In genomic region chr2:55500025-55500424, GRCh38 we compare ENCODE assay signal across 1 cellular context.
A peak's percentile ranks its signal among the peaks of the same experiment; 100 is the strongest.
TF ChIP-seq lines count a peak whose summit lies in the region.

No MANE protein-coding gene starts in this region.

TF ChIP-seq in K562, 482 proteins besides CTCF, POLR2A, EP300 and RAD21 (continued from another document and continues in another):
- TF ChIP-seq, protein P1, sequence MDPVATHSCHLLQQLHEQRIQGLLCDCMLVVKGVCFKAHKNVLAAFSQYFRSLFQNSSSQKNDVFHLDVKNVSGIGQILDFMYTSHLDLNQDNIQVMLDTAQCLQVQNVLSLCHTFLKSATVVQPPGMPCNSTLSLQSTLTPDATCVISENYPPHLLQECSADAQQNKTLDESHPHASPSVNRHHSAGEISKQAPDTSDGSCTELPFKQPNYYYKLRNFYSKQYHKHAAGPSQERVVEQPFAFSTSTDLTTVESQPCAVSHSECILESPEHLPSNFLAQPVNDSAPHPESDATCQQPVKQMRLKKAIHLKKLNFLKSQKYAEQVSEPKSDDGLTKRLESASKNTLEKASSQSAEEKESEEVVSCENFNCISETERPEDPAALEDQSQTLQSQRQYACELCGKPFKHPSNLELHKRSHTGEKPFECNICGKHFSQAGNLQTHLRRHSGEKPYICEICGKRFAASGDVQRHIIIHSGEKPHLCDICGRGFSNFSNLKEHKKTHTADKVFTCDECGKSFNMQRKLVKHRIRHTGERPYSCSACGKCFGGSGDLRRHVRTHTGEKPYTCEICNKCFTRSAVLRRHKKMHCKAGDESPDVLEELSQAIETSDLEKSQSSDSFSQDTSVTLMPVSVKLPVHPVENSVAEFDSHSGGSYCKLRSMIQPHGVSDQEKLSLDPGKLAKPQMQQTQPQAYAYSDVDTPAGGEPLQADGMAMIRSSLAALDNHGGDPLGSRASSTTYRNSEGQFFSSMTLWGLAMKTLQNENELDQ (CRISPR knock-in tag; IDR thresholded peaks at IDR 0.05; ENCODE audit: borderline replicate concordance), result no peak
- no peak for TF ChIP-seq CAMTA2 (CRISPR knock-in tag; conservative IDR thresholded peaks at IDR 0.05)
- no peak for TF ChIP-seq ZNF212 (CRISPR knock-in tag; IDR thresholded peaks at IDR 0.05)
- TF ChIP-seq, protein P2, sequence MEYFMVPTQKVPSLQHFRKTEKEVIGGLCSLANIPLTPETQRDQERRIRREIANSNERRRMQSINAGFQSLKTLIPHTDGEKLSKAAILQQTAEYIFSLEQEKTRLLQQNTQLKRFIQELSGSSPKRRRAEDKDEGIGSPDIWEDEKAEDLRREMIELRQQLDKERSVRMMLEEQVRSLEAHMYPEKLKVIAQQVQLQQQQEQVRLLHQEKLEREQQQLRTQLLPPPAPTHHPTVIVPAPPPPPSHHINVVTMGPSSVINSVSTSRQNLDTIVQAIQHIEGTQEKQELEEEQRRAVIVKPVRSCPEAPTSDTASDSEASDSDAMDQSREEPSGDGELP (CRISPR knock-in tag; IDR thresholded peaks at IDR 0.05; ENCODE audit: borderline replicate concordance), result no peak
- TF ChIP-seq, protein P3, sequence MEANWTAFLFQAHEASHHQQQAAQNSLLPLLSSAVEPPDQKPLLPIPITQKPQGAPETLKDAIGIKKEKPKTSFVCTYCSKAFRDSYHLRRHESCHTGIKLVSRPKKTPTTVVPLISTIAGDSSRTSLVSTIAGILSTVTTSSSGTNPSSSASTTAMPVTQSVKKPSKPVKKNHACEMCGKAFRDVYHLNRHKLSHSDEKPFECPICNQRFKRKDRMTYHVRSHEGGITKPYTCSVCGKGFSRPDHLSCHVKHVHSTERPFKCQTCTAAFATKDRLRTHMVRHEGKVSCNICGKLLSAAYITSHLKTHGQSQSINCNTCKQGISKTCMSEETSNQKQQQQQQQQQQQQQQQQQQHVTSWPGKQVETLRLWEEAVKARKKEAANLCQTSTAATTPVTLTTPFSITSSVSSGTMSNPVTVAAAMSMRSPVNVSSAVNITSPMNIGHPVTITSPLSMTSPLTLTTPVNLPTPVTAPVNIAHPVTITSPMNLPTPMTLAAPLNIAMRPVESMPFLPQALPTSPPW (CRISPR knock-in tag; IDR thresholded peaks at IDR 0.05), result no peak
- TF ChIP-seq SNAPC5 (CRISPR knock-in tag; IDR thresholded peaks at IDR 0.05), result no peak
- TF ChIP-seq DIDO1 (tag; IDR thresholded peaks at IDR 0.05; ENCODE audit: low read depth), result no peak
- no peak for TF ChIP-seq ETV6 (IDR thresholded peaks at IDR 0.05; ENCODE audit: borderline replicate concordance in 1 of 2, low read depth in 2 of 2, low read length in 1 of 2)
- no peak for TF ChIP-seq ETV6 (CRISPR knock-in tag; IDR thresholded peaks at IDR 0.05; ENCODE audit: borderline replicate concordance)
- TF ChIP-seq, protein P4, sequence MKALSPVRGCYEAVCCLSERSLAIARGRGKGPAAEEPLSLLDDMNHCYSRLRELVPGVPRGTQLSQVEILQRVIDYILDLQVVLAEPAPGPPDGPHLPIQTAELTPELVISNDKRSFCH (CRISPR knock-in tag; IDR thresholded peaks at IDR 0.05), result no peak
- TF ChIP-seq, protein P4 (tag; IDR thresholded peaks at IDR 0.05), result no peak
- no peak for TF ChIP-seq COPS2 (conservative IDR thresholded peaks at IDR 0.05)
- TF ChIP-seq ZBED1 (IDR thresholded peaks at IDR 0.05), result no peak
- no peak for TF ChIP-seq RBM14 (IDR thresholded peaks at IDR 0.05; ENCODE audit: borderline replicate concordance, insufficient read depth, low read depth, low read length)
- no peak for TF ChIP-seq ATF2 (CRISPR knock-in tag; IDR thresholded peaks at IDR 0.05)
- TF ChIP-seq ZNF316 (IDR thresholded peaks at IDR 0.05), result peak; percentile 93
- no peak for TF ChIP-seq EGR1 (conservative IDR thresholded peaks at IDR 0.05)
- TF ChIP-seq ZBTB26 (CRISPR knock-in tag; IDR thresholded peaks at IDR 0.05), result no peak
- no peak for TF ChIP-seq TAF1 (IDR thresholded peaks at IDR 0.05; ENCODE audit: control insufficient read depth, extremely low read depth, insufficient read depth, low read length, severe bottlenecking)
- no peak for TF ChIP-seq RNF219 (CRISPR knock-in tag; IDR thresholded peaks at IDR 0.05)
- TF ChIP-seq SP2 (IDR thresholded peaks at IDR 0.05; ENCODE audit: extremely low read depth, low read depth, low read length, poor library complexity, severe bottlenecking), result no peak
- TF ChIP-seq SMARCA4 (IDR thresholded peaks at IDR 0.05), result peak; percentile 46; the same call in 1 of the 2 replicates
- no peak for TF ChIP-seq FOS (IDR thresholded peaks at IDR 0.05; ENCODE audit: extremely low read depth, insufficient read length)
- TF ChIP-seq CBX5 (IDR thresholded peaks at IDR 0.05; ENCODE audit: borderline replicate concordance, low read depth), result no peak
- TF ChIP-seq, protein P5, sequence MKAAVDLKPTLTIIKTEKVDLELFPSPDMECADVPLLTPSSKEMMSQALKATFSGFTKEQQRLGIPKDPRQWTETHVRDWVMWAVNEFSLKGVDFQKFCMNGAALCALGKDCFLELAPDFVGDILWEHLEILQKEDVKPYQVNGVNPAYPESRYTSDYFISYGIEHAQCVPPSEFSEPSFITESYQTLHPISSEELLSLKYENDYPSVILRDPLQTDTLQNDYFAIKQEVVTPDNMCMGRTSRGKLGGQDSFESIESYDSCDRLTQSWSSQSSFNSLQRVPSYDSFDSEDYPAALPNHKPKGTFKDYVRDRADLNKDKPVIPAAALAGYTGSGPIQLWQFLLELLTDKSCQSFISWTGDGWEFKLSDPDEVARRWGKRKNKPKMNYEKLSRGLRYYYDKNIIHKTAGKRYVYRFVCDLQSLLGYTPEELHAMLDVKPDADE (conservative IDR thresholded peaks at IDR 0.05; ENCODE audit: control insufficient read depth, low read depth, low read length), result no peak
- TF ChIP-seq RUNX1 (IDR thresholded peaks at IDR 0.05; ENCODE audit: low read depth), result no peak
- no peak for TF ChIP-seq ZNF232 (CRISPR knock-in tag; IDR thresholded peaks at IDR 0.05)
- TF ChIP-seq ZNF444 (CRISPR knock-in tag; IDR thresholded peaks at IDR 0.05), result no peak
- no peak for TF ChIP-seq FOXM1 (IDR thresholded peaks at IDR 0.05; ENCODE audit: low read depth)
- TF ChIP-seq FOXM1 (CRISPR knock-in tag; IDR thresholded peaks at IDR 0.05; ENCODE audit: low read depth), result no peak
- no peak for TF ChIP-seq REST (CRISPR knock-in tag; IDR thresholded peaks at IDR 0.05; ENCODE audit: low read depth)
- TF ChIP-seq CHD4 (IDR thresholded peaks at IDR 0.05; ENCODE audit: insufficient read depth, insufficient replicate concordance, low read depth, low read length, poor library complexity, severe bottlenecking), result no peak
- TF ChIP-seq, protein P6, sequence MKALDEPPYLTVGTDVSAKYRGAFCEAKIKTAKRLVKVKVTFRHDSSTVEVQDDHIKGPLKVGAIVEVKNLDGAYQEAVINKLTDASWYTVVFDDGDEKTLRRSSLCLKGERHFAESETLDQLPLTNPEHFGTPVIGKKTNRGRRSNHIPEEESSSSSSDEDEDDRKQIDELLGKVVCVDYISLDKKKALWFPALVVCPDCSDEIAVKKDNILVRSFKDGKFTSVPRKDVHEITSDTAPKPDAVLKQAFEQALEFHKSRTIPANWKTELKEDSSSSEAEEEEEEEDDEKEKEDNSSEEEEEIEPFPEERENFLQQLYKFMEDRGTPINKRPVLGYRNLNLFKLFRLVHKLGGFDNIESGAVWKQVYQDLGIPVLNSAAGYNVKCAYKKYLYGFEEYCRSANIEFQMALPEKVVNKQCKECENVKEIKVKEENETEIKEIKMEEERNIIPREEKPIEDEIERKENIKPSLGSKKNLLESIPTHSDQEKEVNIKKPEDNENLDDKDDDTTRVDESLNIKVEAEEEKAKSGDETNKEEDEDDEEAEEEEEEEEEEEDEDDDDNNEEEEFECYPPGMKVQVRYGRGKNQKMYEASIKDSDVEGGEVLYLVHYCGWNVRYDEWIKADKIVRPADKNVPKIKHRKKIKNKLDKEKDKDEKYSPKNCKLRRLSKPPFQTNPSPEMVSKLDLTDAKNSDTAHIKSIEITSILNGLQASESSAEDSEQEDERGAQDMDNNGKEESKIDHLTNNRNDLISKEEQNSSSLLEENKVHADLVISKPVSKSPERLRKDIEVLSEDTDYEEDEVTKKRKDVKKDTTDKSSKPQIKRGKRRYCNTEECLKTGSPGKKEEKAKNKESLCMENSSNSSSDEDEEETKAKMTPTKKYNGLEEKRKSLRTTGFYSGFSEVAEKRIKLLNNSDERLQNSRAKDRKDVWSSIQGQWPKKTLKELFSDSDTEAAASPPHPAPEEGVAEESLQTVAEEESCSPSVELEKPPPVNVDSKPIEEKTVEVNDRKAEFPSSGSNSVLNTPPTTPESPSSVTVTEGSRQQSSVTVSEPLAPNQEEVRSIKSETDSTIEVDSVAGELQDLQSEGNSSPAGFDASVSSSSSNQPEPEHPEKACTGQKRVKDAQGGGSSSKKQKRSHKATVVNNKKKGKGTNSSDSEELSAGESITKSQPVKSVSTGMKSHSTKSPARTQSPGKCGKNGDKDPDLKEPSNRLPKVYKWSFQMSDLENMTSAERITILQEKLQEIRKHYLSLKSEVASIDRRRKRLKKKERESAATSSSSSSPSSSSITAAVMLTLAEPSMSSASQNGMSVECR (CRISPR knock-in tag; IDR thresholded peaks at IDR 0.05), result no peak
- TF ChIP-seq SMAD4 (CRISPR knock-in tag; conservative IDR thresholded peaks at IDR 0.05), result no peak
- TF ChIP-seq KDM4B (IDR thresholded peaks at IDR 0.05; ENCODE audit: borderline replicate concordance in 2 of 2, low read depth in 1 of 2), result no peak
- TF ChIP-seq HIVEP1 (CRISPR knock-in tag; IDR thresholded peaks at IDR 0.05), result no peak
- TF ChIP-seq RB1 (IDR thresholded peaks at IDR 0.05; ENCODE audit: low read depth), result no peak
- TF ChIP-seq SNRNP70 (optimal IDR thresholded peaks at IDR 0.05; ENCODE audit: low read depth, low read length), result no peak
- no peak for TF ChIP-seq ZNF263 (CRISPR knock-in tag; IDR thresholded peaks at IDR 0.05; ENCODE audit: borderline replicate concordance)
